Comparison of ENCODE assay signal across 8 cellular contexts in the genomic region with DNA sequence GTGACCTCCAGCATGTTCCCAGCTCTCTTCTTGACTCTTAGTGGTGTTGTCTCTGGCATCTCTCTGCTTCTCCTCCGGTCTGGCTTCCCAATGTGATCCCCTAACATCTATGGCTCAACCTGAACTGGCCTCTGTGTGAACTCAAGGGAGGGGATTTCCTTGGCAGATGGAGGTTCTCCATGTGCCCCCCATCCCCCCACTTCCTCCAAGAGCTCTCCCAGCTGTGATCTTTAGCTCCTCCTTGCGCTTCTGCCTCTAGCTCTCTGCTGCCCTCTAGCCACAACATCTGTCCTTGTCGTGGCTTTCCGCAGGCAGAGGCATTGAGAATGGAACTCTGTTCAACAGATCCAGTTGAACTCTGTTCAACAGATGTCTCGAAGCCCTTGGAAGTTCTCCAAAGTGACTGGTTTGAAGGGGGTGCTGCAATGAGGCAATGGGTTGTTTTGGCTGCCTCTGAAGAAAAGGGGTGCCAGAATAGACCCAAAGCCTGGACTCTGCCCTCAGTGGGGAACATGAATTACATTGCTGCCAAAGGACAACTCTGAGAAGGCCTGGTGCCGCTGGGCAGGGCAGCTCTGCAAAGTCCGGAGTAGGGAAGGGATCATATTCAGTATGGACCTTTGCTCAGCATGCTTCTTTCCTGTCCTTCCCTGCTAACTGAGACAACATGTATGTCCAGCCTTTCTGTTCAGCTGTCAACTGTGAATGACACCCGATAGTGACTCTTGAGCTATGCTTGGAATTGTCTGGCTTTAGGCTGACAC.
DNase-seq lines count a peak whose midpoint lies in the region; ATAC-seq and TF ChIP-seq lines count a peak whose summit lies in the region.

No MANE protein-coding gene starts in this region.

- intact Hi-C loops in head of caudate nucleus (cut with DNase I): no loop called here

- peak; percentile 97 for TF ChIP-seq CTCF in Loucy (conservative IDR thresholded peaks at IDR 0.05; ENCODE audit: low read length)

- H3K9ac ChIP-seq in Loucy (ENCODE audit: low read depth, low read length, poor library complexity, severe bottlenecking): no peak overlapping the region

- no peaks in the 10 kb centered on the region for H3K36me3 ChIP-seq in Loucy (ENCODE audit: insufficient read depth, low read length)

- no peaks in the 10 kb centered on the region for H4K20me1 ChIP-seq in Loucy (ENCODE audit: insufficient read depth, low read length, poor library complexity, severe bottlenecking)

- H3K79me2 ChIP-seq in Loucy (ENCODE audit: insufficient read depth, low read length): no peaks in the 10 kb centered on the region

- peak overlapping the region; percentile 64 for H2AFZ ChIP-seq in Loucy (ENCODE audit: low read length)

- H3K4me1 ChIP-seq in Loucy (ENCODE audit: insufficient read depth, low read length, poor library complexity, severe bottlenecking): peaks cover 11% of the 10 kb centered on the region

- peak overlapping the region; percentile 20 for H3K4me2 ChIP-seq in Loucy (ENCODE audit: low read depth, low read length, poor library complexity, severe bottlenecking)

- no peaks in the 10 kb centered on the region for H3K9me2 ChIP-seq in Loucy (replicated peaks; ENCODE audit: low read depth, low read length)

- H3K27me3 ChIP-seq in Loucy (ENCODE audit: insufficient read depth, low read length, poor library complexity, severe bottlenecking): no peaks in the 10 kb centered on the region

- 0 out of 2 replicates have a peak, but pooled peaks cover 3% of the 10 kb centered on the region for H3F3A ChIP-seq in Loucy (ENCODE audit: low read depth)

- no peaks in the 10 kb centered on the region for H3K9me3 ChIP-seq in Loucy (ENCODE audit: insufficient read depth, low read depth, low read length)

- no peak overlapping the region for H3K4me3 ChIP-seq in Loucy (ENCODE audit: low read length, poor library complexity, severe bottlenecking)

- DNase-seq in DMS53 treated with DMSO at 0.1 percent for 48 hours (lab: John Stamatoyannopoulos, UW; ENCODE audit: unreplicated experiment) (peak; percentile 86), GOT3 (lab: John Stamatoyannopoulos, UW) (peak; percentile 4), SK-N-DZ (ENCODE audit: low spot score) (peak; percentile 96), head of caudate nucleus (peak in 41 of 42 donors; percentile 17 to 83 (median 62)), pulmonary artery endothelial cell (ENCODE audit: low read depth, low spot score) (peak; percentile 95)
- peak; percentile 59 for DNase-seq in activated naive CD4-positive, alpha-beta T cell treated with anti-CD3 and anti-CD28 coated beads, Interleukin-2, amount 50 U/mL, for 16 hours

- ATAC-seq in GM18517 (IDR thresholded peaks at IDR 0.05; ENCODE audit: unreplicated experiment): no peak

Comparison
In these comparisons a context has a peak if more than half of its experiments do, and no peak if none do; other contexts are left out.
1. DNase-seq: peak in every context shown above with its lines; median percentile 96 in SK-N-DZ; 95 in pulmonary artery endothelial cell; 86 in DMS53 treated with DMSO at 0.1 percent for 48 hours; 62 in head of caudate nucleus; 59 in activated naive CD4-positive, alpha-beta T cell treated with anti-CD3 and anti-CD28 coated beads, Interleukin-2, amount 50 U/mL, for 16 hours; 4 in GOT3.